Comparison of ENCODE assay signal across 11 cellular contexts in the genomic region with DNA sequence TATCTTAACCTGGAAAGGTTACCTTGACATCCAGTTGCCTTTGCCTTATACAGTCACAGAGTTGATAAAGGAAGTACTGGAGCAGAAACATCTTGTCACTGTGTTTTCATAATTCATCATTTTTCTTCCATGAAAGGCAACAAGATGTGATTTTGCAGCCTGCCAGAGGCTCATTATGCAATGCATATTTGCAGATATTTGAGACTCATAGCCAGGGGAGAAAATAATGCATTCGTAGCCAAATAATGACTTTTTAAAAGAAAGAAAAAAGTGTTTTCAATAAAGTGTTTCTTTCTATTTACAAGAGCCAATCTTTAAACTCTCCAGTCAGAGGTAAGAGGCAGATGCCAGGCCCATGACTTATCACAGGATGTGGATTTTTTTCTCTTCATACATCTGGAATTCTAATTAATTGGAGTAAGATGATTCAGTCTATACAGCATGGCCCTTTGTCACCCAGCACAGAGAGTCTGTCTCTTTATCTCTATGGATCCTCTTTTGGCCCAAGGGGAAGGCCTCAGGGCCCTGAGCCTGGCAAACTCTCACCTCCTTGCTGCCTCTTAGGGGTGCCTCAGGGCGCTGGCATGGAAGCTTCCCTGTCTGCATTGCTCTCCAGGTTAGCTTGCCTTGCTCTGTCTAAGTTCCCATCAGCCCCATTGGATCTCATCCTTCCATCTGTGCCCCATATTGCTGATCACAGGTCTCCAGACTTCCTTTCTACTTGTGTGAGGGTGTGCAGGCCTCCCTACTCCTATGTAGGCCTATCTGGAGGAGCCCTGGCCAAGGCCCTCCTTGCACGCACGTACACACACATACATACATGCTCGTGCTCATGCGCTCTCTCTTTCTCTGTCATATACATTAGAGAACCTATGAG.
DNase-seq lines count a peak whose midpoint lies in the region; ATAC-seq, FAIRE-seq and TF ChIP-seq lines count a peak whose summit lies in the region.
"Had no signal": no experiment of that assay in that cellular context is flagged by ENCODE, and none has a peak within 500 bp of the region (broad histone marks: within the 10 kb centered on the region; RNA-seq: fewer than 3 reads in every experiment).

No MANE protein-coding gene starts in this region.

- peak overlapping the region; percentile 97 for H2BK5ac ChIP-seq in IMR-90 (ENCODE audit: low read depth, low read length, poor library complexity, severe bottlenecking)

- peak overlapping the region; percentile 1; the same call in 1 of the 2 replicates for H3K9ac ChIP-seq in IMR-90 (ENCODE audit: low read depth, low read length)

- POLR2A ChIA-PET in IMR-90 (lab: Charles Lee; ENCODE audit: unreplicated experiment) = no interaction called here

- in situ Hi-C loops in IMR-90 (cut with MboI; ENCODE audit: low sequenced_read_pairs) = no loop called here

- FAIRE-seq in bronchial epithelial cell (lab: Jason Lieb, UNC) = no peak
- FAIRE-seq: G401.6 had no signal

- no CpG with 5 or more reads among the region's 6 CpGs for WGBS in IMR-90 (ENCODE audit: extremely low coverage in 2 of 2, insufficient read length in 1 of 2), 2 experiments
- WGBS in right cardiac atrium = 85% methylated on average over 6 of the region's 6 CpGs

- peak overlapping the region; percentile 66; the same call in 1 of the 2 replicates for H3K4me2 ChIP-seq in IMR-90 (ENCODE audit: low read depth, low read length)

- peak overlapping the region; percentile 44 for H3K56ac ChIP-seq in IMR-90 (ENCODE audit: extremely low read depth, insufficient read depth, low read length)

- peak overlapping the region; percentile 94 for H2BK20ac ChIP-seq in IMR-90 (ENCODE audit: low read depth, low read length)

- peak overlapping the region; percentile 90 for H4K91ac ChIP-seq in IMR-90 (ENCODE audit: insufficient read depth, low read depth, low read length)

- peak overlapping the region; percentile 91 for H4K5ac ChIP-seq in IMR-90 (ENCODE audit: low read depth, low read length)

- H3K4me1 ChIP-seq in IMR-90 (ENCODE audit: control insufficient read depth, insufficient read depth, low read length) = peaks cover 28% of the 10 kb centered on the region
- no peaks in the 10 kb centered on the region for H3K4me1 ChIP-seq in right cardiac atrium (ENCODE audit: control insufficient read depth, insufficient read depth, low read length)

- peak overlapping the region; percentile 56 for H2AK9ac ChIP-seq in IMR-90 (replicated peaks; ENCODE audit: low read depth, low read length, poor library complexity)

- H2AFZ ChIP-seq in IMR-90 (replicated peaks; ENCODE audit: low read length, poor library complexity) = peak overlapping the region; percentile 69

- no peak for TF ChIP-seq RAD21 in IMR-90 (IDR thresholded peaks at IDR 0.05; ENCODE audit: low read length)

- peaks cover 0 to 17% of the 10 kb centered on the region in 2 experiments; a peak in 2 of 4 replicates for H3K79me1 ChIP-seq in IMR-90 (ENCODE audit: low read depth in 1 of 2, low read length in 2 of 2)

- H3K27ac Mint-ChIP-seq in type B pancreatic cell = peak overlapping the region; percentile 81
- H3K27ac Mint-ChIP-seq: activated naive CD8-positive, alpha-beta T cell treated with anti-CD3 and anti-CD28 coated beads for 36 hours had no signal

- no peak for TF ChIP-seq POLR2A in IMR-90 (IDR thresholded peaks at IDR 0.05; ENCODE audit: low read depth, low read length)

- H3K36me3 ChIP-seq in IMR-90 (ENCODE audit: control insufficient read depth, insufficient read depth, low read length) (no peaks in the 10 kb centered on the region), bronchial epithelial cell (ENCODE audit: control insufficient read depth, insufficient read depth, low read length) (no peaks in the 10 kb centered on the region)

- peak overlapping the region; percentile 94; the same call in 1 of the 2 replicates for H3K23ac ChIP-seq in IMR-90 (ENCODE audit: low read depth, low read length)

- no peak for TF ChIP-seq CTCF in IMR-90 (conservative IDR thresholded peaks at IDR 0.05; ENCODE audit: low read depth, low read length)
- no peak for TF ChIP-seq CTCF in bronchial epithelial cell (IDR thresholded peaks at IDR 0.05; ENCODE audit: insufficient read depth, low read length, severe bottlenecking)
- TF ChIP-seq CTCF in type B pancreatic cell (conservative IDR thresholded peaks at IDR 0.05) = no peak

- H3K9me3 Mint-ChIP-seq in type B pancreatic cell = peaks cover 7% of the 10 kb centered on the region

- no peaks in the 10 kb centered on the region for H4K20me1 ChIP-seq in IMR-90 (ENCODE audit: insufficient read depth, low read length)

- H3K9me3 ChIP-seq in IMR-90 (ENCODE audit: control insufficient read depth, insufficient read depth, low read length) (no peaks in the 10 kb centered on the region), right cardiac atrium (ENCODE audit: control insufficient read depth, low read length) (no peaks in the 10 kb centered on the region)

- H3K9me1 ChIP-seq in IMR-90 (ENCODE audit: insufficient read depth, low read length) = peaks cover 22% of the 10 kb centered on the region

- H3K4ac ChIP-seq in IMR-90 (ENCODE audit: low read depth, low read length) = peak overlapping the region; percentile 95

- H2AK5ac ChIP-seq in IMR-90 (ENCODE audit: low read depth, low read length) = peak overlapping the region; percentile 95

- H3K27me3 Mint-ChIP-seq in type B pancreatic cell = no peaks in the 10 kb centered on the region
- H3K27me3 Mint-ChIP-seq: activated naive CD8-positive, alpha-beta T cell treated with anti-CD3 and anti-CD28 coated beads for 36 hours had no signal

- H3K27ac ChIP-seq in IMR-90 (ENCODE audit: insufficient read depth, low read length) (peak overlapping the region; percentile 88), right cardiac atrium (ENCODE audit: low read length) (peak overlapping the region; percentile 30)

- peak overlapping the region; percentile 95; the same call in 2 of the 3 replicates for H2BK15ac ChIP-seq in IMR-90 (ENCODE audit: low read depth, low read length)

- no TSS peak for BruUV-seq in IMR-90 (replicated peaks; lab: Mats Ljungman, UMichigan)

- H3K4me3 ChIP-seq in IMR-90 (ENCODE audit: insufficient read depth, low read depth, low read length) = no peak overlapping the region
- H3K4me3 ChIP-seq in bronchial epithelial cell (ENCODE audit: low read depth, low read length) = no peak overlapping the region
- no peak overlapping the region for H3K4me3 ChIP-seq in right cardiac atrium (ENCODE audit: low read length)

- peaks cover 6% of the 10 kb centered on the region for H3K36me3 Mint-ChIP-seq in type B pancreatic cell
- H3K36me3 Mint-ChIP-seq: activated naive CD8-positive, alpha-beta T cell treated with anti-CD3 and anti-CD28 coated beads for 36 hours had no signal

- H3K14ac ChIP-seq in IMR-90 (replicated peaks; ENCODE audit: low read depth, low read length) = peak overlapping the region; percentile 93

- intact Hi-C loops in IMR-90 (cut with micrococcal nuclease) (no loop called here), right cardiac atrium (cut with DNase I) (no loop called here)

- dilution Hi-C loops in IMR-90 (cut with HindIII; ENCODE audit: low sequenced_read_pairs, unreplicated experiment) = no loop called here

- CTCF ChIA-PET in IMR-90 (lab: Yijun Ruan, JAX) = no interaction called here

- H4K8ac ChIP-seq in IMR-90 (ENCODE audit: low read depth in 2 of 2, low read length in 2 of 2) = peak overlapping the region; percentile 82 to 95

- ATAC-seq in IMR-90 (ENCODE audit: low read depth) (peak; percentile 65), right cardiac atrium (peak in 1 of 2 donors; percentile 53), GM18909 (IDR thresholded peaks at IDR 0.05; ENCODE audit: poor library complexity, unreplicated experiment) (no peak)

- H2BK120ac ChIP-seq in IMR-90 (ENCODE audit: low read depth, low read length) = peak overlapping the region; percentile 99

- no peak overlapping the region for H3K4me3 Mint-ChIP-seq in type B pancreatic cell
- H3K4me3 Mint-ChIP-seq: activated naive CD8-positive, alpha-beta T cell treated with anti-CD3 and anti-CD28 coated beads for 36 hours had no signal

- H3K18ac ChIP-seq in IMR-90 (ENCODE audit: low read depth, low read length) = peak overlapping the region; percentile 63

- H3K4me1 Mint-ChIP-seq in type B pancreatic cell (ENCODE audit: unreplicated experiment) = peaks cover 23% of the 10 kb centered on the region
- H3K4me1 Mint-ChIP-seq: activated naive CD8-positive, alpha-beta T cell treated with anti-CD3 and anti-CD28 coated beads for 36 hours had no signal

- DNase-seq in IMR-90 (peak; percentile 75), bronchial epithelial cell (ENCODE audit: low read depth) (peak; percentile 77), right cardiac atrium (no peak), type B pancreatic cell (ENCODE audit: extremely low spot score, unreplicated experiment) (no peak), CD1c-positive myeloid dendritic cell (ENCODE audit: extremely low spot score) (no peak), ureter (ENCODE audit: low spot score) (no peak)
- DNase-seq: activated CD4-positive, CD25-positive, alpha-beta regulatory T cell treated with anti-CD3 and anti-CD28 coated beads, Interleukin-2, amount 50 U/mL, for 72 hours; activated naive CD8-positive, alpha-beta T cell treated with anti-CD3 and anti-CD28 coated beads for 36 hours; glutamatergic neuron had no signal

- H3K27me3 ChIP-seq in IMR-90 (ENCODE audit: control insufficient read depth, insufficient read depth, low read length) (no peaks in the 10 kb centered on the region), bronchial epithelial cell (ENCODE audit: control insufficient read depth, insufficient read depth, low read length) (no peaks in the 10 kb centered on the region), right cardiac atrium (ENCODE audit: control insufficient read depth, insufficient read depth) (no peaks in the 10 kb centered on the region)

TF ChIP-seq in IMR-90, 13 proteins besides CTCF, POLR2A, EP300 and RAD21:
- TF ChIP-seq SMC3 (IDR thresholded peaks at IDR 0.05; ENCODE audit: low read depth, low read length) (no peak), CHD1 (IDR thresholded peaks at IDR 0.05; ENCODE audit: low read depth, low read length) (no peak), CEBPB (IDR thresholded peaks at IDR 0.05; ENCODE audit: low read depth, low read length) (peak; percentile 29; the same call in 1 of the 2 replicates), NFE2L2 (IDR thresholded peaks at IDR 0.05; ENCODE audit: low read depth, low read length) (no peak), RFX5 (IDR thresholded peaks at IDR 0.05; ENCODE audit: low read depth, low read length) (no peak)

Comparison
In these comparisons a context has a peak if more than half of its experiments do, and no peak if none do; other contexts are left out.
1. DNase-seq: peak in IMR-90 (single experiment) and bronchial epithelial cell (single experiment); none in right cardiac atrium (0 of 3), type B pancreatic cell (single experiment), CD1c-positive myeloid dendritic cell (single experiment) and ureter (single experiment).